12 cellular contexts compared by ENCODE assay signal in genomic region chr17:73820686-73821448, GRCh38.
DNase-seq lines count a peak whose midpoint lies in the region; ATAC-seq and TF ChIP-seq lines count a peak whose summit lies in the region.
"Had no signal": no experiment of that assay in that cellular context is flagged by ENCODE, and none has a peak within 500 bp of the region (broad histone marks: within the 10 kb centered on the region; RNA-seq: fewer than 3 reads in every experiment).

No MANE protein-coding gene starts in this region.

- DNase-seq in Daoy (ENCODE audit: low read depth) (peak; percentile 57), choroid plexus epithelial cell (ENCODE audit: low read depth) (peak; percentile 5), nephron progenitor cell (peak; percentile 37), NCI-H2171 treated with DMSO at 0.1 percent for 48 hours (lab: John Stamatoyannopoulos, UW) (no peak), GDM1 (lab: John Stamatoyannopoulos, UW) (no peak), cortex of kidney (lab: John Stamatoyannopoulos, UW) (no peak)
- DNase-seq: dermis blood vessel endothelial cell, kidney glomerular epithelial cell, NCI-H2081 treated with DMSO at 0.1 percent for 48 hours had no signal

- H3K36me3 Mint-ChIP-seq in nephron progenitor cell (ENCODE audit: low read depth): no peaks in the 10 kb centered on the region

- peaks cover 13% of the 10 kb centered on the region for H3K9me3 ChIP-seq in HUES64 (ENCODE audit: insufficient read depth, low read depth, low read length)

- H3K4me1 Mint-ChIP-seq in nephron progenitor cell: peaks cover 16% of the 10 kb centered on the region

- H3K27me3 Mint-ChIP-seq in nephron progenitor cell (ENCODE audit: low read depth, poor library complexity): peaks cover 32% of the 10 kb centered on the region

- no peak overlapping the region for H3K27ac Mint-ChIP-seq in nephron progenitor cell
- H3K27ac Mint-ChIP-seq: T-helper 2 cell treated with Interferon-gamma antibody and Interleukin-4, amounts not matched to agents 5 μg/mL and 100 μg/mL, for 36 hours had no signal

- H3K4me3 Mint-ChIP-seq in nephron progenitor cell: no peak overlapping the region
- H3K4me3 Mint-ChIP-seq: T-helper 2 cell treated with Interferon-gamma antibody and Interleukin-4, amounts not matched to agents 5 μg/mL and 100 μg/mL, for 36 hours had no signal

- no peak for ATAC-seq in GM18502 (IDR thresholded peaks at IDR 0.05; ENCODE audit: poor library complexity, unreplicated experiment)

- TF ChIP-seq CTCF in choroid plexus epithelial cell (conservative IDR thresholded peaks at IDR 0.05; ENCODE audit: low read depth, low read length) (peak; percentile 15), nephron progenitor cell (IDR thresholded peaks at IDR 0.05) (peak; percentile 34)

- 25% methylated on average over 20 of the region's 20 CpGs for WGBS in HUES64

- H3K27ac ChIP-seq in HUES64 (ENCODE audit: low read depth, low read length): peak overlapping the region; percentile 47; the same call in 1 of the 2 replicates

- peak overlapping the region; percentile 40; the same call in 1 of the 2 replicates for H3K9ac ChIP-seq in HUES64 (ENCODE audit: low read depth, low read length)

- no peak overlapping the region for H3K4me3 ChIP-seq in HUES64 (ENCODE audit: low read length)
- H3K4me3 ChIP-seq in choroid plexus epithelial cell (ENCODE audit: low read depth, low read length): no peak overlapping the region

- H3K9me3 Mint-ChIP-seq in nephron progenitor cell: peaks cover 10% of the 10 kb centered on the region
- H3K9me3 Mint-ChIP-seq: T-helper 2 cell treated with Interferon-gamma antibody and Interleukin-4, amounts not matched to agents 5 μg/mL and 100 μg/mL, for 36 hours had no signal

- H3K36me3 ChIP-seq in HUES64 (ENCODE audit: insufficient read depth, low read length): no peaks in the 10 kb centered on the region

- H3K27me3 ChIP-seq in HUES64 (ENCODE audit: insufficient read depth, low read length): peaks cover 23% of the 10 kb centered on the region

- H3K4me1 ChIP-seq in HUES64 (ENCODE audit: insufficient read depth, low read length): peaks cover 18% of the 10 kb centered on the region

Comparison
In these comparisons a context has a peak if more than half of its experiments do, and no peak if none do; other contexts are left out.
1. DNase-seq: peak in Daoy (single experiment), choroid plexus epithelial cell (single experiment) and nephron progenitor cell (single experiment); none in NCI-H2171 treated with DMSO at 0.1 percent for 48 hours (single experiment), GDM1 (single experiment) and cortex of kidney (single experiment).